ENCODE assay signal across 16 cellular contexts in genomic region chr19:42330521-42330835, GRCh38. TPM values are rescaled to one million over a fixed set of nuclear protein-coding genes. Genes with fewer than 3 reads are reported as not detected.
"Had no signal": no experiment of that assay in that cellular context is flagged by ENCODE, and none has a peak within 500 bp of the region (broad histone marks: within the 10 kb centered on the region; RNA-seq: fewer than 3 reads in every experiment).

No MANE protein-coding gene starts in this region.

- H3K27ac Mint-ChIP-seq: activated CD4-positive, alpha-beta memory T cell treated with anti-CD3 and anti-CD28 coated beads, Interleukin-2, amount 10 ng/mL, durations not matched to agents 7 days and 5 days; activated naive CD8-positive, alpha-beta T cell treated with anti-CD3 and anti-CD28 coated beads for 36 hours had no signal

- H3K4me3 Mint-ChIP-seq: activated CD4-positive, alpha-beta memory T cell treated with anti-CD3 and anti-CD28 coated beads, Interleukin-2, amount 10 ng/mL, durations not matched to agents 7 days and 5 days; activated naive CD8-positive, alpha-beta T cell treated with anti-CD3 and anti-CD28 coated beads for 36 hours had no signal

- H3K27ac ChIP-seq: gastrocnemius medialis, transverse colon had no signal

- DNase-seq: activated CD4-positive, alpha-beta memory T cell treated with anti-CD3 and anti-CD28 coated beads, Interleukin-2, amount 10 ng/mL, durations not matched to agents 7 days and 5 days; activated gamma-delta T cell treated with Interleukin-2 at 50 U/mL for 16 hours; activated naive CD8-positive, alpha-beta T cell treated with anti-CD3 and anti-CD28 coated beads for 36 hours; activated T-cell treated with anti-CD3 and anti-CD28 coated beads, Interleukin-2, amount 50 U/mL, for 48 hours; aorta; gastrocnemius medialis; kidney; mesendoderm; posterior cingulate gyrus; stimulated activated CD4-positive, alpha-beta T cell treated with anti-CD3 and anti-CD28 coated beads, Interleukin-4, amount 100 ng/mL, for 4 hours; transverse colon had no signal

- H3K9me3 Mint-ChIP-seq: activated CD4-positive, alpha-beta memory T cell treated with anti-CD3 and anti-CD28 coated beads, Interleukin-2, amount 10 ng/mL, durations not matched to agents 7 days and 5 days; activated naive CD8-positive, alpha-beta T cell treated with anti-CD3 and anti-CD28 coated beads for 36 hours had no signal

- H3K9me3 ChIP-seq: esophagus muscularis mucosa, gastrocnemius medialis, transverse colon had no signal

- H3K36me3 Mint-ChIP-seq: activated naive CD8-positive, alpha-beta T cell treated with anti-CD3 and anti-CD28 coated beads for 36 hours had no signal

- H3K4me3 ChIP-seq: esophagus muscularis mucosa, gastrocnemius medialis, hepatocyte, skin epidermis, transverse colon had no signal

- H3K36me3 ChIP-seq: transverse colon had no signal

- H3K27me3 Mint-ChIP-seq: activated CD4-positive, alpha-beta memory T cell treated with anti-CD3 and anti-CD28 coated beads, Interleukin-2, amount 10 ng/mL, durations not matched to agents 7 days and 5 days; activated naive CD8-positive, alpha-beta T cell treated with anti-CD3 and anti-CD28 coated beads for 36 hours had no signal

- ATAC-seq: gastrocnemius medialis had no signal

- H3K27me3 ChIP-seq: esophagus muscularis mucosa, gastrocnemius medialis, hepatocyte, transverse colon had no signal

RNA-seq across cellular contexts. Expression of gene TMEM145, which starts 17.4 kb away (rescaled TPM):
- total RNA-seq: aorta, esophagus muscularis mucosa, kidney, transverse colon had no signal
- polyA plus RNA-seq: aorta, hepatocyte had no signal

RNA-seq across cellular contexts. Expression of gene PRR19, which starts 28.5 kb away (rescaled TPM):
- total RNA-seq: bronchial epithelial cell, gastrocnemius medialis had no signal
- polyA plus RNA-seq: aorta had no signal

RNA-seq across cellular contexts. Expression of gene CNFN, which starts 59.6 kb away (rescaled TPM):
- total RNA-seq: activated CD4-positive, alpha-beta memory T cell treated with anti-CD3 and anti-CD28 coated beads, Interleukin-2, amount 10 ng/mL, durations not matched to agents 7 days and 5 days; activated naive CD8-positive, alpha-beta T cell treated with anti-CD3 and anti-CD28 coated beads for 36 hours; bronchial epithelial cell; gastrocnemius medialis; liver had no signal
